In the genomic region with DNA sequence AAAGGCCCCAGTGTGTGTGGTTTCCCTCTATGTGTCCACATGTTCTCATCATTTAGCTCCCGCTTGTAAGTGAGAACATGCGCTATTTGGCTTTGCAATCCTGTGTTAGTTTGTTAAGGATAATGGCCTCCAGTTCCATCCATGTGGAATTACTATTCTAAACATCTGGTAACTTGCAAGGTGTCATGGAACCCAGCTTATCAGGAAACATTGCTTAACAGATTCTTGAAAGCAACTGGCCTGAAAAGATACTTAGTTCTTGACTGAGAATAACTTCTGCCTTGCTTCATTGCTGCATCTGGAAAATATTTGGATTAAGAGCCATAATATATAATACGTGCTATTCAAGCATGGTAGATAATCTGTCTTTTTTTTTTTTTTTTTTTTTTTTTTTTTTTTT, we compare ENCODE assay signal across 23 cellular contexts.
"Had no signal": no experiment of that assay in that cellular context is flagged by ENCODE, and none has a peak within 500 bp of the region (broad histone marks: within the 10 kb centered on the region; RNA-seq: fewer than 3 reads in every experiment).

No MANE protein-coding gene starts in this region.

- H3K4me3 ChIP-seq: ascending aorta, gastroesophageal sphincter, right atrium auricular region, skin epidermis had no signal

- DNase-seq: activated B cell treated with CpG ODN at 0.5 μM for 24 hours; activated CD4-positive, alpha-beta T cell treated with anti-CD3 and anti-CD28 coated beads for 48 hours; activated CD8-positive, alpha-beta memory T cell treated with anti-CD3 and anti-CD28 coated beads, Interleukin-2, amount 50 U/mL, for 4 hours; activated CD8-positive, alpha-beta T cell treated with anti-CD3 and anti-CD28 coated beads, Interleukin-2, amount 10 ng/mL, durations not matched to agents 7 days and 5 days; activated gamma-delta T cell treated with Interleukin-2 at 50 U/mL for 16 hours; activated naive CD8-positive, alpha-beta T cell treated with anti-CD3 and anti-CD28 coated beads, Interleukin-2, amount 50 U/mL, for 24 hours; activated T-cell treated with anti-CD3 and anti-CD28 coated beads, Interleukin-2, amount 50 U/mL, for 72 hours; effector memory CD4-positive, alpha-beta T cell; islet precursor cell; mammary epithelial cell; nucleus accumbens; posterior cingulate gyrus; stimulated activated CD4-positive, alpha-beta T cell treated with anti-CD3 and anti-CD28 coated beads, Interleukin-15, amount 100 ng/mL, for 24 hours; stimulated activated CD4-positive, alpha-beta T cell treated with anti-CD3 and anti-CD28 coated beads, Interleukin-4, amount 100 ng/mL, for 1 hour; stimulated activated naive CD4-positive, alpha-beta T cell treated with Interleukin-2 at 50 U/mL for 16 hours; T-helper 2 cell had no signal

- H3K4me3 Mint-ChIP-seq: activated B cell treated with CpG ODN at 0.5 μM for 24 hours; activated CD8-positive, alpha-beta T cell treated with anti-CD3 and anti-CD28 coated beads, Interleukin-2, amount 10 ng/mL, durations not matched to agents 7 days and 5 days; activated naive CD8-positive, alpha-beta T cell treated with anti-CD3 and anti-CD28 coated beads, Interleukin-2, amount 50 U/mL, for 24 hours; activated T-cell treated with anti-CD3 and anti-CD28 coated beads, Interleukin-2, amount 50 U/mL, for 72 hours; dendritic cell treated with granulocyte-macrophage colony-stimulating factor and Interleukin-4, amounts not matched to agents 40 ng/mL and 50 ng/mL, for 4 days; nephron had no signal

- H3K9me3 Mint-ChIP-seq: activated B cell treated with CpG ODN at 0.5 μM for 24 hours; activated T-cell treated with anti-CD3 and anti-CD28 coated beads, Interleukin-2, amount 50 U/mL, for 72 hours; dendritic cell treated with granulocyte-macrophage colony-stimulating factor and Interleukin-4, amounts not matched to agents 40 ng/mL and 50 ng/mL, for 4 days; type B pancreatic cell had no signal

- H3K27me3 Mint-ChIP-seq: activated B cell treated with CpG ODN at 0.5 μM for 24 hours; activated naive CD8-positive, alpha-beta T cell treated with anti-CD3 and anti-CD28 coated beads, Interleukin-2, amount 50 U/mL, for 24 hours; dendritic cell treated with granulocyte-macrophage colony-stimulating factor and Interleukin-4, amounts not matched to agents 40 ng/mL and 50 ng/mL, for 4 days; type B pancreatic cell had no signal

- ATAC-seq: activated CD8-positive, alpha-beta T cell treated with anti-CD3 and anti-CD28 coated beads, Interleukin-2, amount 10 ng/mL, durations not matched to agents 7 days and 5 days; activated naive CD8-positive, alpha-beta T cell treated with anti-CD3 and anti-CD28 coated beads, Interleukin-2, amount 50 U/mL, for 24 hours; activated T-cell treated with anti-CD3 and anti-CD28 coated beads, Interleukin-2, amount 50 U/mL, for 72 hours; gastroesophageal sphincter had no signal

- H3K27ac Mint-ChIP-seq: activated B cell treated with CpG ODN at 0.5 μM for 24 hours; activated CD8-positive, alpha-beta T cell treated with anti-CD3 and anti-CD28 coated beads, Interleukin-2, amount 10 ng/mL, durations not matched to agents 7 days and 5 days; activated naive CD8-positive, alpha-beta T cell treated with anti-CD3 and anti-CD28 coated beads, Interleukin-2, amount 50 U/mL, for 24 hours; activated T-cell treated with anti-CD3 and anti-CD28 coated beads, Interleukin-2, amount 50 U/mL, for 72 hours; dendritic cell treated with granulocyte-macrophage colony-stimulating factor and Interleukin-4, amounts not matched to agents 40 ng/mL and 50 ng/mL, for 4 days; nephron had no signal
